ENCODE assay signal across 22 cellular contexts in genomic region chrX:39626749-39627148, GRCh38.
"Had no signal": no experiment of that assay in that cellular context is flagged by ENCODE, and none has a peak within 500 bp of the region (broad histone marks: within the 10 kb centered on the region; RNA-seq: fewer than 3 reads in every experiment).

No MANE protein-coding gene starts in this region.

- H3K4me3 Mint-ChIP-seq: naive B cell, neural progenitor cell, type B pancreatic cell had no signal

- H3K4me1 Mint-ChIP-seq: naive B cell, neural progenitor cell had no signal

- H3K27me3 Mint-ChIP-seq: type B pancreatic cell had no signal

- H3K27ac ChIP-seq: brain microvascular endothelial cell, lower lobe of right lung, neural progenitor cell, right lobe of liver, skin epidermis, testis, vagina, VCaP had no signal

- H3K36me3 Mint-ChIP-seq: naive B cell, neural progenitor cell, type B pancreatic cell had no signal

- H3K4me3 ChIP-seq: lower lobe of right lung, neural progenitor cell, right lobe of liver, skin epidermis, testis, vagina had no signal

- ATAC-seq: activated CD4-positive, CD25-positive, alpha-beta regulatory T cell treated with anti-CD3 and anti-CD28 coated beads, Interleukin-2, amount 50 U/mL, for 24 hours; esophagus mucosa; right lobe of liver had no signal

- H3K4me1 ChIP-seq: lower lobe of right lung, neural progenitor cell, right lobe of liver, testis, vagina had no signal

- H3K9me3 ChIP-seq: lower lobe of right lung, right lobe of liver, testis, vagina had no signal

- H3K36me3 ChIP-seq: brain microvascular endothelial cell, lower lobe of right lung, neural progenitor cell, right lobe of liver, vagina had no signal

- H3K27ac Mint-ChIP-seq: neural progenitor cell, type B pancreatic cell had no signal

- DNase-seq: activated CD4-positive, alpha-beta T cell treated with anti-CD3 and anti-CD28 coated beads, Interleukin-2, amount 50 U/mL, for 1 hour; activated gamma-delta T cell treated with Interleukin-2 at 50 U/mL for 16 hours; anterior cingulate cortex; brain microvascular endothelial cell; central memory CD4-positive, alpha-beta T cell; dermis blood vessel endothelial cell; effector CD8-positive, alpha-beta T cell; foreskin melanocyte; kidney; lower lobe of right lung; mesendoderm; naive B cell; stimulated activated CD4-positive, alpha-beta T cell treated with anti-CD3 and anti-CD28 coated beads, Interleukin-1b, Interleukin-23, amount 100 ng/mL, for 48 hours; testis had no signal

- H3K27me3 ChIP-seq: brain microvascular endothelial cell, neural progenitor cell, right lobe of liver, testis, vagina had no signal
